11 cellular contexts compared by ENCODE assay signal in genomic region chr7:8133955-8134733, GRCh38.
A peak's percentile ranks its signal among the peaks of the same experiment; 100 is the strongest.
DNase-seq lines count a peak whose midpoint lies in the region; ATAC-seq and TF ChIP-seq lines count a peak whose summit lies in the region.
"Had no signal": no experiment of that assay in that cellular context is flagged by ENCODE, and none has a peak within 500 bp of the region (broad histone marks: within the 10 kb centered on the region; RNA-seq: fewer than 3 reads in every experiment).

No MANE protein-coding gene starts in this region.

- no peak overlapping the region for H2AK5ac ChIP-seq in H9 (ENCODE audit: insufficient read length, low read length)

- H3K4me1 ChIP-seq in adrenal gland (replicated peaks in 1 of 2) = no peaks in the 10 kb centered on the region
- H3K4me1 ChIP-seq in ovary (ENCODE audit: insufficient read depth) = no peaks in the 10 kb centered on the region
- H3K4me1 ChIP-seq in H9 (ENCODE audit: insufficient read depth, low read length) = no peaks in the 10 kb centered on the region
- H3K4me1 ChIP-seq: BE2C, left ventricle myocardium inferior had no signal

- peak overlapping the region; percentile 43 for H3K4me3 Mint-ChIP-seq in activated CD4-positive, alpha-beta T cell treated with anti-CD3 and anti-CD28 coated beads, Interleukin-2, amount 10 ng/mL, durations not matched to agents 7 days and 5 days
- H3K4me3 Mint-ChIP-seq in stimulated activated naive B cell treated with anti-CD40 and anti-IgM and Interleukin-4, amounts not matched to agents 10 μg/mL and 1 μg/mL and 100 μg/mL, for 72 hours = no peak overlapping the region
- no peak overlapping the region for H3K4me3 Mint-ChIP-seq in H9

- H3K9ac ChIP-seq in H9 (ENCODE audit: extremely low read depth, insufficient read length, low read length) = no peak overlapping the region

- DNase-seq in activated naive CD4-positive, alpha-beta T cell treated with Interleukin-2 at 50 U/mL for 16 hours = peak; percentile 42
- no peak for DNase-seq in activated naive CD4-positive, alpha-beta T cell (lab: John Stamatoyannopoulos, UW)
- peak; percentile 32 for DNase-seq in activated CD4-positive, alpha-beta T cell treated with anti-CD3 and anti-CD28 coated beads, Interleukin-2, amount 10 ng/mL, durations not matched to agents 7 days and 5 days
- DNase-seq in stimulated activated naive B cell treated with anti-CD40 and anti-IgM and Interleukin-4, amounts not matched to agents 10 μg/mL and 1 μg/mL and 100 μg/mL, for 72 hours = peak; percentile 64
- DNase-seq in adrenal gland = no peak
- no peak for DNase-seq in ovary
- DNase-seq in H9 = no peak
- DNase-seq: activated gamma-delta T cell treated with Interleukin-2 at 50 U/mL for 16 hours, BE2C, left ventricle myocardium inferior had no signal

- TF ChIP-seq CTCF in adrenal gland (IDR thresholded peaks at IDR 0.05) = no peak
- TF ChIP-seq CTCF in ovary (IDR thresholded peaks at IDR 0.05) = no peak
- no peak for TF ChIP-seq CTCF in H9 (conservative IDR thresholded peaks at IDR 0.05)

- H3K27me3 Mint-ChIP-seq in activated CD4-positive, alpha-beta T cell treated with anti-CD3 and anti-CD28 coated beads, Interleukin-2, amount 10 ng/mL, durations not matched to agents 7 days and 5 days = no peaks in the 10 kb centered on the region
- H3K27me3 Mint-ChIP-seq in stimulated activated naive B cell treated with anti-CD40 and anti-IgM and Interleukin-4, amounts not matched to agents 10 μg/mL and 1 μg/mL and 100 μg/mL, for 72 hours = no peaks in the 10 kb centered on the region
- no peaks in the 10 kb centered on the region for H3K27me3 Mint-ChIP-seq in H9 (ENCODE audit: low read depth)

- no peaks in the 10 kb centered on the region for H3K9me3 Mint-ChIP-seq in activated CD4-positive, alpha-beta T cell treated with anti-CD3 and anti-CD28 coated beads, Interleukin-2, amount 10 ng/mL, durations not matched to agents 7 days and 5 days
- H3K9me3 Mint-ChIP-seq in stimulated activated naive B cell treated with anti-CD40 and anti-IgM and Interleukin-4, amounts not matched to agents 10 μg/mL and 1 μg/mL and 100 μg/mL, for 72 hours = no peaks in the 10 kb centered on the region
- no peaks in the 10 kb centered on the region for H3K9me3 Mint-ChIP-seq in H9

- peak; percentile 76 for ATAC-seq in HG02973 (IDR thresholded peaks at IDR 0.05; ENCODE audit: unreplicated experiment)
- peak; percentile 90 to 92 for ATAC-seq in stimulated activated naive B cell treated with anti-CD40 and anti-IgM and Interleukin-4, amounts not matched to agents 10 μg/mL and 1 μg/mL and 100 μg/mL, for 72 hours (replicated peaks)

- no peak overlapping the region for H4K8ac ChIP-seq in H9 (replicated peaks; ENCODE audit: insufficient read length, low read depth, low read length)

- no peak overlapping the region for H3K4ac ChIP-seq in H9 (ENCODE audit: low read depth, low read length)

- no peak overlapping the region for H3T11ph ChIP-seq in H9 (ENCODE audit: low read length)

- H2BK15ac ChIP-seq in H9 (ENCODE audit: low read depth, low read length) = no peak overlapping the region

- H3K23me2 ChIP-seq in H9 (ENCODE audit: insufficient read length, low read depth, low read length, poor library complexity, severe bottlenecking) = no peaks in the 10 kb centered on the region

- H3K23ac ChIP-seq in H9 (ENCODE audit: insufficient read length, low read depth, low read length) = no peak overlapping the region

- no peaks in the 10 kb centered on the region for H3K9me3 ChIP-seq in adrenal gland (replicated peaks in 1 of 3)
- no peaks in the 10 kb centered on the region for H3K9me3 ChIP-seq in ovary
- H3K9me3 ChIP-seq in H9 (ENCODE audit: control insufficient read depth, low read depth, low read length) = no peaks in the 10 kb centered on the region
- H3K9me3 ChIP-seq: BE2C, left ventricle myocardium inferior had no signal

- H4K20me1 ChIP-seq in H9 (ENCODE audit: control insufficient read depth, insufficient read depth, insufficient read length) = no peaks in the 10 kb centered on the region

- 66 to 78% (median 74%) methylated on average over 10 of the region's 10 CpGs for WGBS in adrenal gland, 4 donors
- 71 to 85% (median 77%) methylated on average over 10 of the region's 10 CpGs for WGBS in ovary, 3 donors
- no CpG with 5 or more reads among the region's 10 CpGs for WGBS in H9 (ENCODE audit: extremely low coverage, insufficient read length, low lambda C conversion rate)

- H3K27me3 ChIP-seq in adrenal gland (no peaks in the 10 kb centered on the region), ovary (no peaks in the 10 kb centered on the region), H9 (ENCODE audit: insufficient read depth, low read length) (no peaks in the 10 kb centered on the region)
- H3K27me3 ChIP-seq: BE2C had no signal

- H2BK12ac ChIP-seq in H9 (ENCODE audit: insufficient read length, low read depth, low read length) = no peak overlapping the region

- H4K91ac ChIP-seq in H9 (ENCODE audit: insufficient read length, low read depth, low read length) = no peak overlapping the region

- no peak overlapping the region for H4K5ac ChIP-seq in H9 (ENCODE audit: insufficient read length, low read depth, low read length)

- peaks cover 8% of the 10 kb centered on the region for H3K36me3 Mint-ChIP-seq in activated CD4-positive, alpha-beta T cell treated with anti-CD3 and anti-CD28 coated beads, Interleukin-2, amount 10 ng/mL, durations not matched to agents 7 days and 5 days (ENCODE audit: low read depth)
- no peaks in the 10 kb centered on the region for H3K36me3 Mint-ChIP-seq in stimulated activated naive B cell treated with anti-CD40 and anti-IgM and Interleukin-4, amounts not matched to agents 10 μg/mL and 1 μg/mL and 100 μg/mL, for 72 hours
- H3K36me3 Mint-ChIP-seq in H9 (ENCODE audit: insufficient read depth in 1 of 3, low read depth in 3 of 3) = no peaks in the 10 kb centered on the region

- no peak overlapping the region for H3K4me2 ChIP-seq in H9 (ENCODE audit: insufficient read depth, insufficient read length, low read length)

- peaks cover 56% of the 10 kb centered on the region for H3K4me1 Mint-ChIP-seq in activated CD4-positive, alpha-beta T cell treated with anti-CD3 and anti-CD28 coated beads, Interleukin-2, amount 10 ng/mL, durations not matched to agents 7 days and 5 days
- H3K4me1 Mint-ChIP-seq in stimulated activated naive B cell treated with anti-CD40 and anti-IgM and Interleukin-4, amounts not matched to agents 10 μg/mL and 1 μg/mL and 100 μg/mL, for 72 hours = peaks cover 17 to 43% of the 10 kb centered on the region in 2 donors
- no peaks in the 10 kb centered on the region; a peak in 1 of 4 replicates for H3K4me1 Mint-ChIP-seq in H9

- no peak overlapping the region for H2AFZ ChIP-seq in H9 (ENCODE audit: low read length)

- H3K4me3 ChIP-seq in adrenal gland (no peak overlapping the region), ovary (no peak overlapping the region)
- H3K4me3 ChIP-seq: left ventricle myocardium inferior had no signal

- H3K27ac Mint-ChIP-seq in activated CD4-positive, alpha-beta T cell treated with anti-CD3 and anti-CD28 coated beads, Interleukin-2, amount 10 ng/mL, durations not matched to agents 7 days and 5 days = peak overlapping the region; percentile 89
- peak overlapping the region; percentile 84 for H3K27ac Mint-ChIP-seq in stimulated activated naive B cell treated with anti-CD40 and anti-IgM and Interleukin-4, amounts not matched to agents 10 μg/mL and 1 μg/mL and 100 μg/mL, for 72 hours
- H3K27ac Mint-ChIP-seq in H9 = no peak overlapping the region; a peak in 1 of 7 replicates

- H3K18ac ChIP-seq in H9 (ENCODE audit: insufficient read length, low read depth, low read length) = no peak overlapping the region

- no peak for TF ChIP-seq EP300 in ovary (IDR thresholded peaks at IDR 0.05)

- no peak overlapping the region for H3K14ac ChIP-seq in H9 (ENCODE audit: insufficient read depth, low read length)

- no peak overlapping the region for H2BK20ac ChIP-seq in H9 (ENCODE audit: low read depth, low read length, poor library complexity, severe bottlenecking)

- H3K36me3 ChIP-seq in adrenal gland (replicated peaks in 1 of 2) (no peaks in the 10 kb centered on the region), ovary (no peaks in the 10 kb centered on the region)

- POLR2A ChIA-PET in activated CD4-positive, alpha-beta T cell treated with anti-CD3 and anti-CD28 coated beads, Interleukin-2, amount 10 ng/mL, durations not matched to agents 7 days and 5 days (lab: Charles Lee) = interaction anchor here (1.0 kb wide), 1 partner anchor 42 kb away, joined by 4 read pairs; no protein-coding TSS in a partner anchor

- no peak overlapping the region for H3K27ac ChIP-seq in adrenal gland
- no peak overlapping the region for H3K27ac ChIP-seq in ovary
- no peak overlapping the region for H3K27ac ChIP-seq in H9 (ENCODE audit: insufficient read length, low read depth, low read length)
- H3K27ac ChIP-seq: left ventricle myocardium inferior had no signal

- TF ChIP-seq POLR2A in adrenal gland (IDR thresholded peaks at IDR 0.05) = no peak
- TF ChIP-seq POLR2A in ovary (IDR thresholded peaks at IDR 0.05) = no peak

- no peak overlapping the region for H2BK120ac ChIP-seq in H9 (ENCODE audit: low read depth, low read length, poor library complexity, severe bottlenecking)

- intact Hi-C loops in adrenal gland (cut with DNase I) = no loop called here
- intact Hi-C loops in ovary (cut with DNase I) = no loop called here

- H3K79me1 ChIP-seq in H9 (ENCODE audit: insufficient read depth, low read depth, low read length, poor library complexity, severe bottlenecking) = no peaks in the 10 kb centered on the region

- CTCF ChIA-PET in activated CD4-positive, alpha-beta T cell treated with anti-CD3 and anti-CD28 coated beads, Interleukin-2, amount 10 ng/mL, durations not matched to agents 7 days and 5 days (lab: Charles Lee) = interaction anchor here (0.6 to 1.6 kb wide), 7 partner anchors 10 to 168 kb away, joined by 3 to 5 read pairs (median 3); no protein-coding TSS in a partner anchor

- no peaks in the 10 kb centered on the region for H3K79me2 ChIP-seq in H9 (ENCODE audit: insufficient read depth, low read length)

- H2BK5ac ChIP-seq in H9 (ENCODE audit: insufficient read length, low read length) = no peak overlapping the region

- no peak overlapping the region for H3K56ac ChIP-seq in H9 (ENCODE audit: insufficient read length, low read depth, low read length)

Comparison
In these comparisons a context has a peak if more than half of its experiments do, and no peak if none do; other contexts are left out.
1. DNase-seq: peak in activated naive CD4-positive, alpha-beta T cell treated with Interleukin-2 at 50 U/mL for 16 hours (single experiment), activated CD4-positive, alpha-beta T cell treated with anti-CD3 and anti-CD28 coated beads, Interleukin-2, amount 10 ng/mL, durations not matched to agents 7 days and 5 days (single experiment) and stimulated activated naive B cell treated with anti-CD40 and anti-IgM and Interleukin-4, amounts not matched to agents 10 μg/mL and 1 μg/mL and 100 μg/mL, for 72 hours (single experiment); none in activated naive CD4-positive, alpha-beta T cell (0 of 4), adrenal gland (0 of 7), ovary (0 of 5) and H9 (single experiment).
2. H3K27ac Mint-ChIP-seq: peak in activated CD4-positive, alpha-beta T cell treated with anti-CD3 and anti-CD28 coated beads, Interleukin-2, amount 10 ng/mL, durations not matched to agents 7 days and 5 days (single experiment) and stimulated activated naive B cell treated with anti-CD40 and anti-IgM and Interleukin-4, amounts not matched to agents 10 μg/mL and 1 μg/mL and 100 μg/mL, for 72 hours (single experiment); none in H9 (0 of 3).